8 cellular contexts compared by ENCODE assay signal in genomic region chr6:133553652-133554051, GRCh38.
DNase-seq lines count a peak whose midpoint lies in the region; ATAC-seq and TF ChIP-seq lines count a peak whose summit lies in the region.

No MANE protein-coding gene starts in this region.

- H3K4me3 ChIP-seq in brain microvascular endothelial cell (ENCODE audit: low read depth, low read length) (no peak overlapping the region), tibial nerve (no peak overlapping the region)

- no peak for TF ChIP-seq POLR2A in tibial nerve (IDR thresholded peaks at IDR 0.05)

- H3K27me3 ChIP-seq in brain microvascular endothelial cell (replicated peaks) (no peaks in the 10 kb centered on the region), tibial nerve (no peaks in the 10 kb centered on the region)

- WGBS in tibial nerve, 2 donors, result 16 to 18% methylated on average over 4 of the region's 4 CpGs

- H3K27ac ChIP-seq in 22Rv1 (no peak overlapping the region), brain microvascular endothelial cell (no peak overlapping the region), tibial nerve (no peak overlapping the region)

- peak; percentile 78 for ATAC-seq in HG02973 (IDR thresholded peaks at IDR 0.05; ENCODE audit: unreplicated experiment)

- in situ Hi-C loops in G401 (cut with HindIII; ENCODE audit: low sequenced_read_pairs) (no loop called here), brain microvascular endothelial cell (cut with HindIII; ENCODE audit: low pct_ligation_motif_present, low sequenced_read_pairs) (no loop called here)

- H3K4me1 ChIP-seq in tibial nerve, result no peaks in the 10 kb centered on the region

- DNase-seq in G401 (ENCODE audit: low spot score), result peak; percentile 61
- peak; percentile 64 for DNase-seq in NCI-H748 (lab: John Stamatoyannopoulos, UW; ENCODE audit: unreplicated experiment)
- DNase-seq in brain microvascular endothelial cell, result peak; percentile 65
- DNase-seq in left kidney (ENCODE audit: low read depth, low spot score), result peak; percentile 83
- peak in 1 of 2 donors; percentile 71 for DNase-seq in tibial nerve (ENCODE audit: low spot score in 2 of 2)
- DNase-seq in 8988T, result no peak

- H3K9me3 ChIP-seq in tibial nerve, result peaks cover 0 to 6% (median 0%) of the 10 kb centered on the region in 4 donors

- H3K36me3 ChIP-seq in brain microvascular endothelial cell (replicated peaks), result no peaks in the 10 kb centered on the region
- H3K36me3 ChIP-seq in tibial nerve, result no peaks in the 10 kb centered on the region

- TF ChIP-seq CTCF in 22Rv1 (IDR thresholded peaks at IDR 0.05), result peak; percentile 77
- TF ChIP-seq CTCF in brain microvascular endothelial cell (IDR thresholded peaks at IDR 0.05; ENCODE audit: low read depth, low read length, missing control alignments), result peak; percentile 70
- TF ChIP-seq CTCF in tibial nerve (IDR thresholded peaks at IDR 0.05), result peak; percentile 29 to 45 (median 36)

- TF ChIP-seq EP300 in tibial nerve (IDR thresholded peaks at IDR 0.05), result no peak
